9 cellular contexts compared by ENCODE assay signal in genomic region chr14:63759454-63759853, GRCh38. TPM values are rescaled to one million over a fixed set of nuclear protein-coding genes. Genes with fewer than 3 reads are reported as not detected.
DNase-seq lines count a peak whose midpoint lies in the region; ATAC-seq and TF ChIP-seq lines count a peak whose summit lies in the region.
"Had no signal": no experiment of that assay in that cellular context is flagged by ENCODE, and none has a peak within 500 bp of the region (broad histone marks: within the 10 kb centered on the region; RNA-seq: fewer than 3 reads in every experiment).

No MANE protein-coding gene starts in this region.

- H3F3A ChIP-seq in smooth muscle cell (ENCODE audit: low read depth): no peaks in the 10 kb centered on the region

- peak; percentile 62 for DNase-seq in activated CD4-positive, alpha-beta T cell treated with anti-CD3 and anti-CD28 coated beads, Interleukin-2, amount 10 ng/mL, durations not matched to agents 7 days and 5 days
- no peak for DNase-seq in activated CD4-positive, alpha-beta T cell treated with anti-CD3 and anti-CD28 coated beads for 48 hours
- DNase-seq in activated T-helper 2 cell treated with anti-CD3 and anti-CD28 coated beads, Interferon-gamma antibody, Interleukin-2, Interleukin-4, amounts not matched to agents 10 μg/mL and 5 μg/mL and 100 μg/mL, durations not matched to agents 14 hours and 24 hours and 36 hours (ENCODE audit: low spot score): peak; percentile 20
- DNase-seq in smooth muscle cell (lab: John Stamatoyannopoulos, UW; ENCODE audit: unreplicated experiment) (no peak), suprapubic skin (ENCODE audit: low spot score in 2 of 2) (no peak), endothelial cell (ENCODE audit: low spot score) (no peak)

- no peaks in the 10 kb centered on the region for H4K20me1 ChIP-seq in smooth muscle cell (ENCODE audit: low read depth)

- H3K79me2 ChIP-seq in smooth muscle cell (ENCODE audit: low read depth): no peaks in the 10 kb centered on the region

- WGBS in smooth muscle cell (ENCODE audit: low lambda C conversion rate): 85% methylated on average over 5 of the region's 5 CpGs
- WGBS in suprapubic skin: 43% methylated on average over 5 of the region's 5 CpGs

- no peak overlapping the region for H3K27ac ChIP-seq in smooth muscle cell (ENCODE audit: low read depth)
- no peak overlapping the region for H3K27ac ChIP-seq in suprapubic skin

- CTCF ChIA-PET in activated CD4-positive, alpha-beta T cell treated with anti-CD3 and anti-CD28 coated beads, Interleukin-2, amount 10 ng/mL, durations not matched to agents 7 days and 5 days (lab: Charles Lee): no interaction called here

- H3K27me3 Mint-ChIP-seq in activated CD4-positive, alpha-beta T cell treated with anti-CD3 and anti-CD28 coated beads, Interleukin-2, amount 10 ng/mL, durations not matched to agents 7 days and 5 days: no peaks in the 10 kb centered on the region
- H3K27me3 Mint-ChIP-seq in activated T-helper 2 cell treated with anti-CD3 and anti-CD28 coated beads, Interferon-gamma antibody, Interleukin-2, Interleukin-4, amounts not matched to agents 10 μg/mL and 5 μg/mL and 100 μg/mL, durations not matched to agents 14 hours and 24 hours and 36 hours (ENCODE audit: low read depth): no peaks in the 10 kb centered on the region
- no peaks in the 10 kb centered on the region for H3K27me3 Mint-ChIP-seq in endothelial cell (ENCODE audit: unreplicated experiment)

- H3K4me3 ChIP-seq in smooth muscle cell: no peak overlapping the region
- H3K4me3 ChIP-seq in suprapubic skin: no peak overlapping the region

- H3K9me3 Mint-ChIP-seq in activated CD4-positive, alpha-beta T cell treated with anti-CD3 and anti-CD28 coated beads, Interleukin-2, amount 10 ng/mL, durations not matched to agents 7 days and 5 days: no peaks in the 10 kb centered on the region
- no peaks in the 10 kb centered on the region for H3K9me3 Mint-ChIP-seq in activated T-helper 2 cell treated with anti-CD3 and anti-CD28 coated beads, Interferon-gamma antibody, Interleukin-2, Interleukin-4, amounts not matched to agents 10 μg/mL and 5 μg/mL and 100 μg/mL, durations not matched to agents 14 hours and 24 hours and 36 hours
- H3K9me3 Mint-ChIP-seq in endothelial cell (ENCODE audit: unreplicated experiment): no peaks in the 10 kb centered on the region
- H3K9me3 Mint-ChIP-seq: neural crest cell had no signal

- H3K27ac Mint-ChIP-seq in activated CD4-positive, alpha-beta T cell treated with anti-CD3 and anti-CD28 coated beads, Interleukin-2, amount 10 ng/mL, durations not matched to agents 7 days and 5 days: peak overlapping the region; percentile 96
- peak overlapping the region; percentile 87 for H3K27ac Mint-ChIP-seq in activated T-helper 2 cell treated with anti-CD3 and anti-CD28 coated beads, Interferon-gamma antibody, Interleukin-2, Interleukin-4, amounts not matched to agents 10 μg/mL and 5 μg/mL and 100 μg/mL, durations not matched to agents 14 hours and 24 hours and 36 hours
- H3K27ac Mint-ChIP-seq in endothelial cell (ENCODE audit: unreplicated experiment): no peak overlapping the region

- TF ChIP-seq EP300 in suprapubic skin (IDR thresholded peaks at IDR 0.05): no peak

- H3K4me1 ChIP-seq in smooth muscle cell (ENCODE audit: low read depth) (no peaks in the 10 kb centered on the region), suprapubic skin (no peaks in the 10 kb centered on the region)

- H3K36me3 ChIP-seq in smooth muscle cell (ENCODE audit: low read depth): no peaks in the 10 kb centered on the region
- no peaks in the 10 kb centered on the region for H3K36me3 ChIP-seq in suprapubic skin

- no peak overlapping the region for H3K9ac ChIP-seq in smooth muscle cell (ENCODE audit: low read depth)

- no peak overlapping the region for H3K4me2 ChIP-seq in smooth muscle cell

- TF ChIP-seq CTCF in smooth muscle cell (IDR thresholded peaks at IDR 0.05; ENCODE audit: borderline replicate concordance, insufficient read depth, poor library complexity, severe bottlenecking): no peak
- TF ChIP-seq CTCF in suprapubic skin (IDR thresholded peaks at IDR 0.05): no peak
- TF ChIP-seq CTCF in endothelial cell (IDR thresholded peaks at IDR 0.05; ENCODE audit: unreplicated experiment): no peak

- peak overlapping the region; percentile 66 for H2AFZ ChIP-seq in smooth muscle cell (ENCODE audit: low read depth)

- no peak for TF ChIP-seq POLR2A in suprapubic skin (IDR thresholded peaks at IDR 0.05)

- H3K4me1 Mint-ChIP-seq in activated CD4-positive, alpha-beta T cell treated with anti-CD3 and anti-CD28 coated beads, Interleukin-2, amount 10 ng/mL, durations not matched to agents 7 days and 5 days: peaks cover 17% of the 10 kb centered on the region
- peaks cover 16% of the 10 kb centered on the region for H3K4me1 Mint-ChIP-seq in activated T-helper 2 cell treated with anti-CD3 and anti-CD28 coated beads, Interferon-gamma antibody, Interleukin-2, Interleukin-4, amounts not matched to agents 10 μg/mL and 5 μg/mL and 100 μg/mL, durations not matched to agents 14 hours and 24 hours and 36 hours (ENCODE audit: low read depth)
- peaks cover 8% of the 10 kb centered on the region for H3K4me1 Mint-ChIP-seq in endothelial cell (ENCODE audit: unreplicated experiment)
- H3K4me1 Mint-ChIP-seq: neural crest cell had no signal

- ATAC-seq in HG02884 (IDR thresholded peaks at IDR 0.05; ENCODE audit: unreplicated experiment): peak; percentile 68
- ATAC-seq in GM19397 (IDR thresholded peaks at IDR 0.05; ENCODE audit: unreplicated experiment): no peak

- H3K27me3 ChIP-seq in smooth muscle cell (ENCODE audit: low read depth) (no peaks in the 10 kb centered on the region), suprapubic skin (no peaks in the 10 kb centered on the region)

- intact Hi-C loops in activated T-helper 2 cell treated with anti-CD3 and anti-CD28 coated beads, Interferon-gamma antibody, Interleukin-2, Interleukin-4, amounts not matched to agents 10 μg/mL and 5 μg/mL and 100 μg/mL, durations not matched to agents 14 hours and 24 hours and 36 hours (cut with micrococcal nuclease): no loop called here

- no peaks in the 10 kb centered on the region for H3K36me3 Mint-ChIP-seq in activated CD4-positive, alpha-beta T cell treated with anti-CD3 and anti-CD28 coated beads, Interleukin-2, amount 10 ng/mL, durations not matched to agents 7 days and 5 days (ENCODE audit: low read depth)
- H3K36me3 Mint-ChIP-seq in activated T-helper 2 cell treated with anti-CD3 and anti-CD28 coated beads, Interferon-gamma antibody, Interleukin-2, Interleukin-4, amounts not matched to agents 10 μg/mL and 5 μg/mL and 100 μg/mL, durations not matched to agents 14 hours and 24 hours and 36 hours (ENCODE audit: low read depth): no peaks in the 10 kb centered on the region
- H3K36me3 Mint-ChIP-seq in endothelial cell (ENCODE audit: low read depth, unreplicated experiment): no peaks in the 10 kb centered on the region

- H3K4me3 Mint-ChIP-seq in activated CD4-positive, alpha-beta T cell treated with anti-CD3 and anti-CD28 coated beads, Interleukin-2, amount 10 ng/mL, durations not matched to agents 7 days and 5 days: peak overlapping the region; percentile 69
- H3K4me3 Mint-ChIP-seq in activated T-helper 2 cell treated with anti-CD3 and anti-CD28 coated beads, Interferon-gamma antibody, Interleukin-2, Interleukin-4, amounts not matched to agents 10 μg/mL and 5 μg/mL and 100 μg/mL, durations not matched to agents 14 hours and 24 hours and 36 hours (ENCODE audit: low read depth): peak overlapping the region; percentile 70
- H3K4me3 Mint-ChIP-seq in endothelial cell (ENCODE audit: unreplicated experiment): no peak overlapping the region
- H3K4me3 Mint-ChIP-seq: neural crest cell had no signal

- H3K9me3 ChIP-seq in smooth muscle cell (replicated peaks; ENCODE audit: low read depth) (no peaks in the 10 kb centered on the region), suprapubic skin (no peaks in the 10 kb centered on the region)

- POLR2A ChIA-PET in activated CD4-positive, alpha-beta T cell treated with anti-CD3 and anti-CD28 coated beads, Interleukin-2, amount 10 ng/mL, durations not matched to agents 7 days and 5 days (lab: Charles Lee): no interaction called here

RNA-seq across cellular contexts. Expression of gene SGPP1, which starts 31.6 kb away (rescaled TPM):
- total RNA-seq in activated CD4-positive, alpha-beta T cell treated with anti-CD3 and anti-CD28 coated beads, Interleukin-2, amount 10 ng/mL, durations not matched to agents 7 days and 5 days: 10 to 100 TPM; 20.0 to 23.0 TPM
- total RNA-seq in activated T-helper 2 cell treated with anti-CD3 and anti-CD28 coated beads, Interferon-gamma antibody, Interleukin-2, Interleukin-4, amounts not matched to agents 10 μg/mL and 5 μg/mL and 100 μg/mL, durations not matched to agents 14 hours and 24 hours and 36 hours: 13.0 and 14.0 TPM in 2 replicates
- total RNA-seq in smooth muscle cell (25.8 and 30.0 TPM in 2 replicates), suprapubic skin (10 to 100 TPM in 1 of 4 donors, 1 to 10 TPM in 3; 5.4 to 10.9 (median 8.0) TPM), endothelial cell (ENCODE audit: unreplicated experiment) (7.9 TPM)
- polyA plus RNA-seq in smooth muscle cell: 13.4 and 16.0 TPM in 2 replicates

Comparison
In these comparisons a context has a peak if more than half of its experiments do, and no peak if none do; other contexts are left out.
1. DNase-seq: peak in activated CD4-positive, alpha-beta T cell treated with anti-CD3 and anti-CD28 coated beads, Interleukin-2, amount 10 ng/mL, durations not matched to agents 7 days and 5 days (single experiment) and activated T-helper 2 cell treated with anti-CD3 and anti-CD28 coated beads, Interferon-gamma antibody, Interleukin-2, Interleukin-4, amounts not matched to agents 10 μg/mL and 5 μg/mL and 100 μg/mL, durations not matched to agents 14 hours and 24 hours and 36 hours (single experiment); none in activated CD4-positive, alpha-beta T cell treated with anti-CD3 and anti-CD28 coated beads for 48 hours (single experiment), smooth muscle cell (single experiment), suprapubic skin (0 of 2) and endothelial cell (single experiment).